ENCODE assay signal across 8 cellular contexts in genomic region chr10:43456561-43456960, GRCh38. TPM values are rescaled to one million over a fixed set of nuclear protein-coding genes. Genes with fewer than 3 reads are reported as not detected.
DNase-seq lines count a peak whose midpoint lies in the region; ATAC-seq, FAIRE-seq and TF ChIP-seq lines count a peak whose summit lies in the region.
"Not testable (repeated sequence)": the region's sequence is repeated elsewhere in the genome, so short reads cannot be mapped to it uniquely, and the experiment has no call there.

No MANE protein-coding gene starts in this region.

- CTCF ChIA-PET in HepG2 (lab: Yijun Ruan, JAX; ENCODE audit: low intra/inter-chr PET ratio, low total read pairs), result not testable (repeated sequence)

- H3K9me3 Mint-ChIP-seq in activated naive CD8-positive, alpha-beta T cell (ENCODE audit: low read depth), result not testable (repeated sequence)

- in situ Hi-C loops in HepG2 (cut with HindIII; ENCODE audit: extremely low pct_ligation_motif_present, low pct_unique_long_range_greater_than_20kb), result not testable (repeated sequence)

- TF ChIP-seq CTCF in Loucy (conservative IDR thresholded peaks at IDR 0.05; ENCODE audit: low read length); WERI-Rb-1 (IDR thresholded peaks at IDR 0.05; ENCODE audit: low read depth, low read length); HepG2 (CRISPR knock-in tag; IDR thresholded peaks at IDR 0.05); parathyroid adenoma (IDR thresholded peaks at IDR 0.05): not testable (repeated sequence)

- not testable (repeated sequence) for H2AFZ ChIP-seq in Loucy (ENCODE audit: low read length); HepG2 (ENCODE audit: low read length)
- H2AFZ ChIP-seq in parathyroid adenoma, result peak overlapping the region; percentile 99

- intact Hi-C loops in HepG2 (cut with micrococcal nuclease; ENCODE audit: unreplicated experiment), result not testable (repeated sequence)

- H3K27me3 ChIP-seq in BLaER1 treated with 17β-estradiol and CSF1 and Interleukin-3, amounts not matched to agents 10 nM and 100 nM; Loucy (ENCODE audit: insufficient read depth, low read length, poor library complexity, severe bottlenecking); WERI-Rb-1 (ENCODE audit: insufficient read depth, low read depth, severe bottlenecking); duodenal mucosa (ENCODE audit: control insufficient read depth in 1 of 2, insufficient read depth in 2 of 2, low read length in 2 of 2); HepG2 (ENCODE audit: control insufficient read depth in 1 of 2, insufficient read depth in 2 of 2, low read length in 2 of 2); parathyroid adenoma (ENCODE audit: control insufficient read depth, insufficient read depth, low read length); stomach smooth muscle (ENCODE audit: control insufficient read depth in 1 of 2, insufficient read depth in 2 of 2, low read length in 2 of 2): not testable (repeated sequence)

- H3K36me3 Mint-ChIP-seq in activated naive CD8-positive, alpha-beta T cell, result not testable (repeated sequence)

- H3K4me1 ChIP-seq in BLaER1 treated with 17β-estradiol and CSF1 and Interleukin-3, amounts not matched to agents 10 nM and 100 nM, result peaks cover 45 to 52% (median 48%) of the 10 kb centered on the region in 10 experiments
- H3K4me1 ChIP-seq in Loucy (ENCODE audit: insufficient read depth, low read length, poor library complexity, severe bottlenecking) (peaks cover 41% of the 10 kb centered on the region), duodenal mucosa (ENCODE audit: control insufficient read depth in 1 of 2, insufficient read depth in 2 of 2, low read length in 2 of 2) (peaks cover 10 to 19% of the 10 kb centered on the region in 2 donors), HepG2 (ENCODE audit: insufficient read depth, low read length) (peaks cover 28% of the 10 kb centered on the region), stomach smooth muscle (ENCODE audit: control insufficient read depth, insufficient read depth, low read length) (peaks cover 11% of the 10 kb centered on the region)
- not testable (repeated sequence) for H3K4me1 ChIP-seq in parathyroid adenoma

- DNase-seq in WERI-Rb-1; HepG2 (ENCODE audit: low spot score): not testable (repeated sequence)

- H3K4me1 Mint-ChIP-seq in activated naive CD8-positive, alpha-beta T cell (ENCODE audit: low read depth), result peaks cover 52% of the 10 kb centered on the region

- H4K20me1 ChIP-seq in BLaER1 treated with 17β-estradiol and CSF1 and Interleukin-3, amounts not matched to agents 10 nM and 100 nM; Loucy (ENCODE audit: insufficient read depth, low read length, poor library complexity, severe bottlenecking); HepG2 (ENCODE audit: insufficient read depth, low read length): not testable (repeated sequence)

- peak overlapping the region; percentile 76 to 93 (median 90) for H3K27ac ChIP-seq in BLaER1 treated with 17β-estradiol and CSF1 and Interleukin-3, amounts not matched to agents 10 nM and 100 nM
- H3K27ac ChIP-seq in WERI-Rb-1 (peak overlapping the region; percentile 79), parathyroid adenoma (peak overlapping the region; percentile 90), stomach smooth muscle (ENCODE audit: low read length) (peak overlapping the region; percentile 88)
- H3K27ac ChIP-seq in duodenal mucosa (ENCODE audit: low read depth, low read length); HepG2 (ENCODE audit: extremely low read length, insufficient read depth, low read length): not testable (repeated sequence)

- H3K4me2 ChIP-seq in BLaER1 treated with 17β-estradiol and CSF1 and Interleukin-3, amounts not matched to agents 10 nM and 100 nM, result peak overlapping the region; percentile 80 to 99 (median 93)
- H3K4me2 ChIP-seq in Loucy (ENCODE audit: low read depth, low read length, poor library complexity, severe bottlenecking) (peak overlapping the region; percentile 87), HepG2 (ENCODE audit: low read depth, low read length) (peak overlapping the region; percentile 86)
- not testable (repeated sequence) for H3K4me2 ChIP-seq in parathyroid adenoma (ENCODE audit: low read length)

- not testable (repeated sequence) for TF ChIP-seq RAD21 in HepG2 (CRISPR knock-in tag; IDR thresholded peaks at IDR 0.05)

- not testable (repeated sequence) for H3K27me3 Mint-ChIP-seq in activated naive CD8-positive, alpha-beta T cell

- ATAC-seq in HepG2, result not testable (repeated sequence)

- not testable (repeated sequence) for H3K9me3 ChIP-seq in BLaER1 treated with 17β-estradiol and CSF1 and Interleukin-3, amounts not matched to agents 10 nM and 100 nM (replicated peaks in 1 of 11); Loucy (ENCODE audit: insufficient read depth, low read depth, low read length); WERI-Rb-1 (ENCODE audit: severe bottlenecking); duodenal mucosa (ENCODE audit: control insufficient read depth in 1 of 2, low read length in 2 of 2); HepG2 (ENCODE audit: low read length); parathyroid adenoma (ENCODE audit: control insufficient read depth, low read length); stomach smooth muscle (ENCODE audit: control insufficient read depth in 2 of 2, low read length in 2 of 2)

- peak overlapping the region in 9 of 10 experiments; percentile 58 to 76 (median 66); a peak in 17 of 20 replicates for H3K4me3 ChIP-seq in BLaER1 treated with 17β-estradiol and CSF1 and Interleukin-3, amounts not matched to agents 10 nM and 100 nM
- peak overlapping the region; percentile 98 for H3K4me3 ChIP-seq in Loucy (ENCODE audit: low read length, poor library complexity, severe bottlenecking)
- H3K4me3 ChIP-seq in WERI-Rb-1 (ENCODE audit: low read depth, low read length); parathyroid adenoma (ENCODE audit: low read depth, low read length): not testable (repeated sequence)
- H3K4me3 ChIP-seq in duodenal mucosa (ENCODE audit: low read depth in 1 of 2, low read length in 2 of 2), result peak overlapping the region; percentile 72 to 76
- peak overlapping the region in 1 of 3 experiments; percentile 67; a peak in 1 of 6 replicates for H3K4me3 ChIP-seq in HepG2 (replicated peaks in 1 of 3; ENCODE audit: insufficient read depth in 1 of 3, low read depth in 2 of 3, low read length in 3 of 3)
- H3K4me3 ChIP-seq in stomach smooth muscle (ENCODE audit: low read length in 2 of 2), result peak overlapping the region; percentile 73 to 83

- FAIRE-seq in HepG2 (lab: Jason Lieb, UNC), result not testable (repeated sequence)

- H3K36me3 ChIP-seq in BLaER1 treated with 17β-estradiol and CSF1 and Interleukin-3, amounts not matched to agents 10 nM and 100 nM; Loucy (ENCODE audit: insufficient read depth, low read length); WERI-Rb-1; duodenal mucosa (ENCODE audit: control insufficient read depth in 1 of 2, insufficient read depth in 2 of 2, low read length in 2 of 2); HepG2 (replicated peaks in 1 of 2; ENCODE audit: control insufficient read depth in 1 of 2, insufficient read depth in 2 of 2, low read length in 2 of 2); parathyroid adenoma (ENCODE audit: control insufficient read depth, insufficient read depth, low read length); stomach smooth muscle (ENCODE audit: control insufficient read depth in 2 of 2, insufficient read depth in 2 of 2, low read length in 2 of 2): not testable (repeated sequence)

- peaks cover 29% of the 10 kb centered on the region for H3K79me2 ChIP-seq in Loucy (ENCODE audit: insufficient read depth, low read length)
- not testable (repeated sequence) for H3K79me2 ChIP-seq in HepG2 (ENCODE audit: insufficient read depth, low read length); parathyroid adenoma

- peak overlapping the region; percentile 77 to 88 (median 84) for H3K9ac ChIP-seq in BLaER1 treated with 17β-estradiol and CSF1 and Interleukin-3, amounts not matched to agents 10 nM and 100 nM
- H3K9ac ChIP-seq in Loucy (ENCODE audit: low read depth, low read length, poor library complexity, severe bottlenecking) (peak overlapping the region; percentile 82), duodenal mucosa (ENCODE audit: low read depth in 1 of 2, low read length in 2 of 2) (peak overlapping the region; percentile 76 to 82), HepG2 (ENCODE audit: insufficient read depth, low read depth, low read length) (peak overlapping the region; percentile 55; the same call in 1 of the 2 replicates), stomach smooth muscle (ENCODE audit: low read length in 2 of 2) (peak overlapping the region in 1 of 2 donors; percentile 72)
- H3K9ac ChIP-seq in parathyroid adenoma, result not testable (repeated sequence)

- H3F3A ChIP-seq in Loucy (ENCODE audit: low read depth), result peaks cover 18% of the 10 kb centered on the region

- H3K9me2 ChIP-seq in Loucy (replicated peaks; ENCODE audit: low read depth, low read length), result not testable (repeated sequence)

- 97% methylated on average over 15 of the region's 15 CpGs for WGBS in HepG2 (ENCODE audit: low lambda C conversion rate)

- not testable (repeated sequence) for TF ChIP-seq EP300 in HepG2 (IDR thresholded peaks at IDR 0.05; ENCODE audit: low read depth in 2 of 2, low read length in 2 of 2); HepG2 (CRISPR knock-in tag; IDR thresholded peaks at IDR 0.05; ENCODE audit: borderline replicate concordance)

- not testable (repeated sequence) for BruUV-seq in HepG2 (replicated peaks; lab: Mats Ljungman, UMichigan)

- POLR2A ChIA-PET in HepG2 (lab: Yijun Ruan, JAX), result not testable (repeated sequence)

- not testable (repeated sequence) for TF ChIP-seq POLR2A in HepG2 (IDR thresholded peaks at IDR 0.05; ENCODE audit: insufficient read depth in 1 of 2, low read depth in 2 of 2, low read length in 2 of 2)

- H3K27ac Mint-ChIP-seq in activated naive CD8-positive, alpha-beta T cell, result peak overlapping the region; percentile 96

- H3K4me3 Mint-ChIP-seq in activated naive CD8-positive, alpha-beta T cell, result peak overlapping the region; percentile 92

RNA-seq across cellular contexts. Expression of gene ZNF487, which starts 19.6 kb away (rescaled TPM):
- 6.1 and 7.4 TPM in 2 replicates for total RNA-seq in HepG2 (2016; rRNA removed; fragmentation: Illumina TruSeq; extraction: Trizol)
- 3.3 and 6.4 TPM in 2 replicates for total RNA-seq in HepG2 (2016; cell fraction: cytosol; rRNA removed; fragmentation: Illumina TruSeq; extraction: Trizol; ENCODE audit: low read depth)
- total RNA-seq in HepG2 (2016; cell fraction: insoluble cytoplasmic fraction; rRNA removed; fragmentation: Illumina TruSeq; extraction: Trizol), result 6.3 and 8.8 TPM in 2 replicates
- total RNA-seq in HepG2 (2016; cell fraction: membrane; rRNA removed; fragmentation: Illumina TruSeq; extraction: Trizol), result 5.5 and 7.7 TPM in 2 replicates
- 3.5 and 6.0 TPM in 2 replicates for total RNA-seq in HepG2 (2016; cell fraction: nucleus; rRNA removed; fragmentation: Illumina TruSeq; extraction: Trizol)
- polyA plus RNA-seq in HepG2 (2011; rRNA removed), result 6.6 and 8.8 TPM in 2 replicates
- polyA plus RNA-seq in HepG2 (2011; cell fraction: cytosol; rRNA removed), result 3.6 and 5.2 TPM in 2 replicates
- 1.8 and 13.7 TPM in 2 replicates for polyA plus RNA-seq in HepG2 (2011; cell fraction: nucleus; rRNA removed)
- polyA plus RNA-seq in HepG2 (2012), result 2.6 and 3.3 TPM in 2 replicates
- 5.4 and 5.7 TPM in 2 replicates for polyA plus RNA-seq in HepG2 (2016; cell fraction: cytosol; fragmentation: Illumina TruSeq; extraction: Trizol; ENCODE audit: low read depth)
- polyA plus RNA-seq in HepG2 (2016; cell fraction: insoluble cytoplasmic fraction; fragmentation: Illumina TruSeq; extraction: Trizol; ENCODE audit: low read depth), result 5.9 and 7.2 TPM in 2 replicates
- 6.0 and 8.7 TPM in 2 replicates for polyA plus RNA-seq in HepG2 (2016; cell fraction: membrane; fragmentation: Illumina TruSeq; extraction: Trizol; ENCODE audit: low read depth)
- 4.2 and 8.8 TPM in 2 replicates for polyA plus RNA-seq in HepG2 (2016; cell fraction: nucleus; fragmentation: Illumina TruSeq; extraction: Trizol; ENCODE audit: insufficient read depth, low read depth)
- 3.5 and 7.7 TPM in 2 replicates for polyA minus RNA-seq in HepG2 (2011; rRNA and poly(A)+ RNA removed; ENCODE audit: low replicate concordance)
- 1.1 and 1.7 TPM in 2 replicates for polyA minus RNA-seq in HepG2 (2011; cell fraction: cytosol; rRNA and poly(A)+ RNA removed)
- polyA minus RNA-seq in HepG2 (2011; cell fraction: nucleus; rRNA and poly(A)+ RNA removed), result 4.8 and 6.7 TPM in 2 replicates

RNA-seq across cellular contexts. Expression of gene HNRNPF, which starts 47.6 kb away (rescaled TPM):
- 308 and 449 TPM in 2 replicates for total RNA-seq in HepG2 (2016; rRNA removed; fragmentation: Illumina TruSeq; extraction: Trizol)
- total RNA-seq in HepG2 (2016; cell fraction: cytosol; rRNA removed; fragmentation: Illumina TruSeq; extraction: Trizol; ENCODE audit: low read depth), result 44.9 and 49.9 TPM in 2 replicates
- 322 and 435 TPM in 2 replicates for total RNA-seq in HepG2 (2016; cell fraction: insoluble cytoplasmic fraction; rRNA removed; fragmentation: Illumina TruSeq; extraction: Trizol)
- total RNA-seq in HepG2 (2016; cell fraction: membrane; rRNA removed; fragmentation: Illumina TruSeq; extraction: Trizol), result 123 and 131 TPM in 2 replicates
- 111 and 121 TPM in 2 replicates for total RNA-seq in HepG2 (2016; cell fraction: nucleus; rRNA removed; fragmentation: Illumina TruSeq; extraction: Trizol)
- polyA plus RNA-seq in HepG2 (2011; rRNA removed), result 166 and 177 TPM in 2 replicates
- polyA plus RNA-seq in HepG2 (2011; cell fraction: cytosol; rRNA removed), result 147 and 166 TPM in 2 replicates
- polyA plus RNA-seq in HepG2 (2011; cell fraction: nucleus; rRNA removed), result 137 and 153 TPM in 2 replicates
- polyA plus RNA-seq in HepG2 (2012), result 134 and 169 TPM in 2 replicates
- polyA plus RNA-seq in HepG2 (2016; cell fraction: cytosol; fragmentation: Illumina TruSeq; extraction: Trizol; ENCODE audit: low read depth), result 19.5 and 22.4 TPM in 2 replicates
- polyA plus RNA-seq in HepG2 (2016; cell fraction: insoluble cytoplasmic fraction; fragmentation: Illumina TruSeq; extraction: Trizol; ENCODE audit: low read depth), result 388 and 410 TPM in 2 replicates
- polyA plus RNA-seq in HepG2 (2016; cell fraction: membrane; fragmentation: Illumina TruSeq; extraction: Trizol; ENCODE audit: low read depth), result 49.0 and 51.7 TPM in 2 replicates
- polyA plus RNA-seq in HepG2 (2016; cell fraction: nucleus; fragmentation: Illumina TruSeq; extraction: Trizol; ENCODE audit: insufficient read depth, low read depth), result 178 and 179 TPM in 2 replicates
- 271 and 284 TPM in 2 replicates for polyA minus RNA-seq in HepG2 (2011; rRNA and poly(A)+ RNA removed; ENCODE audit: low replicate concordance)
- polyA minus RNA-seq in HepG2 (2011; cell fraction: cytosol; rRNA and poly(A)+ RNA removed), result 121 and 128 TPM in 2 replicates
- polyA minus RNA-seq in HepG2 (2011; cell fraction: nucleus; rRNA and poly(A)+ RNA removed), result 64.2 and 75.8 TPM in 2 replicates
